Comparison of ENCODE assay signal across 16 cellular contexts in the genomic region with DNA sequence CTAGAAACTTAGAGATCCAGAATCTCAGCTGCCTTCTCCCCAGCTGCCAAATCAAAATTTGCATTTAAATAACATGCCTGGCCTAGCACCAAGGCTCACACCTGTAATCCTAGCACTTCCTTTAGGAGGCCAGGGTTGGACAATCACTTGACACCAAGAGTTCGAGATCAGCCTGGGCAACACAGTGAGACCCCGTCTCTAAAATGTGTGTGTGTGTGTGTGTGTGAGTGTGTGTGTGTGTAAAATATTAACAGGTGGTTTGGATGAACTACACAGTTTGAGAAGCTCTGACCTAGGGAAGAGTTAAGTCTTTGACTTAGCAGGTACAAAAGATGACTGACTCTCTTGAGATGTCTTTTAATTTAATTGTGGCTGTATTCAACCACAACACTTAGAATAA. TPM values are rescaled to one million over a fixed set of nuclear protein-coding genes. Genes with fewer than 3 reads are reported as not detected.
DNase-seq lines count a peak whose midpoint lies in the region; ATAC-seq, FAIRE-seq and TF ChIP-seq lines count a peak whose summit lies in the region.
"Had no signal": no experiment of that assay in that cellular context is flagged by ENCODE, and none has a peak within 500 bp of the region (broad histone marks: within the 10 kb centered on the region; RNA-seq: fewer than 3 reads in every experiment).

No MANE protein-coding gene starts in this region.

- TF ChIP-seq CTCF in VCaP (conservative IDR thresholded peaks at IDR 0.05), result no peak
- TF ChIP-seq CTCF in stomach (IDR thresholded peaks at IDR 0.05), result no peak

- H3K27me3 ChIP-seq in stomach, result no peaks in the 10 kb centered on the region
- H3K27me3 ChIP-seq: BE2C had no signal

- H3K36me3 ChIP-seq in stomach, result no peaks in the 10 kb centered on the region
- H3K36me3 ChIP-seq: BE2C had no signal

- H3K27ac ChIP-seq in VCaP (0 out of 2 replicates have a peak overlapping the region, but pooled peaks have one; percentile 93), stomach (peak overlapping the region in 3 of 5 donors; percentile 13 to 70 (median 20))
- H3K27ac ChIP-seq: A549 had no signal

- intact Hi-C loops in stomach (cut with DNase I; ENCODE audit: low total_unique reads), result no loop called here

- no peak overlapping the region for H3K4me3 ChIP-seq in stomach
- H3K4me3 ChIP-seq: A549, K562 had no signal

- no peak for TF ChIP-seq EP300 in stomach (IDR thresholded peaks at IDR 0.05)

- DNase-seq in NCI-H748 (lab: John Stamatoyannopoulos, UW; ENCODE audit: unreplicated experiment) (peak; percentile 42), NCI-H748 treated with DMSO at 0.1 percent for 48 hours (lab: John Stamatoyannopoulos, UW) (no peak), GM19239 (ENCODE audit: insufficient read length, low spot score) (no peak), stomach (no peak), C1 segment of cervical spinal cord (lab: John Stamatoyannopoulos, UW) (no peak)
- DNase-seq: BE2C; CD8-positive, alpha-beta memory T cell; DMS 273 treated with DMSO at 0.1 percent for 48 hours; GF-D8; H7; Karpas-422 had no signal

- no peak for ATAC-seq in GM21529 (IDR thresholded peaks at IDR 0.05; ENCODE audit: unreplicated experiment)
- ATAC-seq: A549, K562 had no signal

- no peak for TF ChIP-seq POLR2A in stomach (IDR thresholded peaks at IDR 0.05)

- H3K4me1 ChIP-seq in stomach, result peaks cover 0 to 11% (median 4%) of the 10 kb centered on the region in 4 donors
- H3K4me1 ChIP-seq: BE2C had no signal

- FAIRE-seq in GM19239 (lab: Jason Lieb, UNC), result peak; percentile 23
- FAIRE-seq: A549, GM18507, K562 had no signal

- H3K9me3 ChIP-seq in stomach, result no peaks in the 10 kb centered on the region
- H3K9me3 ChIP-seq: A549, BE2C had no signal

- 88 to 100% (median 90%) methylated on average over 2 of the region's 2 CpGs for WGBS in stomach, 5 donors

RNA-seq across cellular contexts. Expression of a gene that starts 20.2 kb away (rescaled TPM):
- 100 to 1,000 TPM in 1 of 5 donors, 10 to 100 TPM in 4; 13.4 to 118 (median 50.0) TPM for total RNA-seq in stomach
- polyA plus RNA-seq in stomach, result 10 to 100 TPM; 10.3 to 46.0 (median 17.7) TPM
